16 cellular contexts compared by ENCODE assay signal in the genomic region with DNA sequence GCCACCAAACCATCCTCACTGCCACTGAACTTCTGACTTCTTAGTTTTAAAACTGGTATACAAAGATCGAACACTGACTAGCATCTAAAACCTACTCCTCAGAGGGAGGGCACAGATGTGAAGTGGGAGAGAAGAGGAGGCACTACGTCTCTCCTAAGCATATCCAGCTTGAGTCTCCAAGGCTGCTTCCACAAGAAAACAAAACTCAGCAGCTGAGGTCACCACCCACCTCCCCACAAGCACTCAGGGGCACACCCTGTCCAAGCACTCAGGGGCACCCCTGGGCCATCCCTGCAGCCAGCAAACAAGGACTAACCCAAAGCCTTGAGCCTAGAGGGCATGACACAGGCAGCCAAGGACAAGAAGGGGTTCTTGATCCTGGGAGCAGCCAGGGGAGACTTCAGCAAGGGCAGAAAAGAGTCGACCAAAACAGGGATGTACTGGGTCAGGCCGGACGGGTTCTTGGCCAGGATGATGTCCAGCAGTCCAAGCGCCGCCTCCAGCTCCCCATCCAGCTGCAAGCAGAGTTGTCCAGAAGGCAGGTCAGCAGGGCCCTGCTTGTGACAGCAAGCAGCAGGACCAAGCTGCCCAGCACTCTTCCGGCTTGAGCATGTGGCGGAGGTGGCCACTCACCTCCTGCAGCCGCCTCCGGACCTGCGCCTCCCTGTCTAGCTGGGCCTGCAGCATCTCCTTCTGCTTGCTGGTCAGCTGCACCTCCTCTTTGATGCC. TPM values are rescaled to one million over a fixed set of nuclear protein-coding genes. Genes with fewer than 3 reads are reported as not detected.
A peak's percentile ranks its signal among the peaks of the same experiment; 100 is the strongest.
DNase-seq lines count a peak whose midpoint lies in the region; ATAC-seq and TF ChIP-seq lines count a peak whose summit lies in the region.
"Had no signal": no experiment of that assay in that cellular context is flagged by ENCODE, and none has a peak within 500 bp of the region (broad histone marks: within the 10 kb centered on the region; RNA-seq: fewer than 3 reads in every experiment).

No MANE protein-coding gene starts in this region.

- peaks cover 20 to 32% of the 10 kb centered on the region in 2 donors for H3K36me3 Mint-ChIP-seq in activated naive CD4-positive, alpha-beta T cell treated with anti-CD3 and anti-CD28 coated beads, Interleukin-2, amount 50 U/mL, for 72 hours
- peaks cover 71% of the 10 kb centered on the region for H3K36me3 Mint-ChIP-seq in activated naive CD4-positive, alpha-beta T cell treated with anti-CD3 and anti-CD28 coated beads, Interleukin-2, amount 10 ng/mL, durations not matched to agents 7 days and 5 days
- peaks cover 11% of the 10 kb centered on the region for H3K36me3 Mint-ChIP-seq in T-helper 17 cell (ENCODE audit: low read depth)

- no peak overlapping the region for H3K27ac ChIP-seq in right cardiac atrium (ENCODE audit: low read length)
- H3K27ac ChIP-seq in breast epithelium: peak overlapping the region in 1 of 2 donors; percentile 50

- intact Hi-C loops in right cardiac atrium (cut with DNase I): no loop called here
- intact Hi-C loops in sciatic nerve (cut with DNase I): no loop called here
- intact Hi-C loops in breast epithelium (cut with DNase I; ENCODE audit: low total_unique reads): loop anchor here (5.0 kb wide), 1 partner anchor 312 kb away; no protein-coding TSS in a partner anchor

- H3K36me3 ChIP-seq in breast epithelium: peaks cover 36% of the 10 kb centered on the region

- no peak for TF ChIP-seq CTCF in breast epithelium (IDR thresholded peaks at IDR 0.05)

- H3K9me3 ChIP-seq in T-helper 17 cell (ENCODE audit: control insufficient read depth, low read length, poor library complexity, severe bottlenecking): no peaks in the 10 kb centered on the region
- H3K9me3 ChIP-seq in right cardiac atrium (ENCODE audit: control insufficient read depth, low read length): no peaks in the 10 kb centered on the region
- H3K9me3 ChIP-seq in breast epithelium: no peaks in the 10 kb centered on the region
- H3K9me3 ChIP-seq: MG63 had no signal

- H3K27me3 ChIP-seq in right cardiac atrium (ENCODE audit: control insufficient read depth, insufficient read depth) (no peaks in the 10 kb centered on the region), breast epithelium (no peaks in the 10 kb centered on the region)
- H3K27me3 ChIP-seq: MG63 had no signal

- H3K27me3 Mint-ChIP-seq in activated naive CD4-positive, alpha-beta T cell treated with anti-CD3 and anti-CD28 coated beads, Interleukin-2, amount 10 ng/mL, durations not matched to agents 7 days and 5 days: no peaks in the 10 kb centered on the region
- H3K27me3 Mint-ChIP-seq in T-helper 17 cell: no peaks in the 10 kb centered on the region

- H3K4me3 Mint-ChIP-seq in activated naive CD4-positive, alpha-beta T cell treated with anti-CD3 and anti-CD28 coated beads, Interleukin-2, amount 10 ng/mL, durations not matched to agents 7 days and 5 days: no peak overlapping the region
- H3K4me3 Mint-ChIP-seq in T-helper 17 cell: no peak overlapping the region

- no peak for TF ChIP-seq POLR2A in breast epithelium (IDR thresholded peaks at IDR 0.05)

- peak overlapping the region; percentile 27 to 65 for H3K27ac Mint-ChIP-seq in activated naive CD4-positive, alpha-beta T cell treated with anti-CD3 and anti-CD28 coated beads, Interleukin-2, amount 50 U/mL, for 72 hours
- H3K27ac Mint-ChIP-seq in activated naive CD4-positive, alpha-beta T cell treated with anti-CD3 and anti-CD28 coated beads, Interleukin-2, amount 10 ng/mL, durations not matched to agents 7 days and 5 days: no peak overlapping the region
- peak overlapping the region; percentile 29 for H3K27ac Mint-ChIP-seq in T-helper 17 cell

- WGBS in right cardiac atrium: 86% methylated on average over 12 of the region's 12 CpGs

- CTCF ChIA-PET in activated naive CD4-positive, alpha-beta T cell treated with anti-CD3 and anti-CD28 coated beads, Interleukin-2, amount 10 ng/mL, durations not matched to agents 7 days and 5 days (lab: Charles Lee): no interaction called here

- H3K4me1 ChIP-seq in right cardiac atrium (ENCODE audit: control insufficient read depth, insufficient read depth, low read length) (no peaks in the 10 kb centered on the region), breast epithelium (no peaks in the 10 kb centered on the region)

- no peak for ATAC-seq in activated naive CD4-positive, alpha-beta T cell treated with anti-CD3 and anti-CD28 coated beads, Interleukin-2, amount 50 U/mL, for 72 hours
- ATAC-seq in T-helper 17 cell: no peak
- ATAC-seq in right cardiac atrium: peak; percentile 22
- peak; percentile 66 for ATAC-seq in sciatic nerve
- ATAC-seq in GM21390 (IDR thresholded peaks at IDR 0.05; ENCODE audit: unreplicated experiment): no peak

- no peaks in the 10 kb centered on the region for H3K9me3 Mint-ChIP-seq in activated naive CD4-positive, alpha-beta T cell treated with anti-CD3 and anti-CD28 coated beads, Interleukin-2, amount 50 U/mL, for 72 hours
- no peaks in the 10 kb centered on the region for H3K9me3 Mint-ChIP-seq in activated naive CD4-positive, alpha-beta T cell treated with anti-CD3 and anti-CD28 coated beads, Interleukin-2, amount 10 ng/mL, durations not matched to agents 7 days and 5 days

- H3K4me1 Mint-ChIP-seq in activated naive CD4-positive, alpha-beta T cell treated with anti-CD3 and anti-CD28 coated beads, Interleukin-2, amount 10 ng/mL, durations not matched to agents 7 days and 5 days: no peaks in the 10 kb centered on the region
- H3K4me1 Mint-ChIP-seq in T-helper 17 cell: peaks cover 8% of the 10 kb centered on the region

- DNase-seq in activated naive CD4-positive, alpha-beta T cell treated with anti-CD3 and anti-CD28 coated beads, Interleukin-2, amount 50 U/mL, for 72 hours (ENCODE audit: low spot score in 2 of 2): no peak
- no peak for DNase-seq in activated naive CD4-positive, alpha-beta T cell treated with anti-CD3 and anti-CD28 coated beads, Interleukin-2, amount 10 ng/mL, durations not matched to agents 7 days and 5 days
- DNase-seq in T-helper 17 cell: no peak
- peak in 1 of 3 donors; percentile 71 for DNase-seq in right cardiac atrium
- no peak for DNase-seq in sciatic nerve (ENCODE audit: low spot score)
- no peak for DNase-seq in AML-193 (lab: John Stamatoyannopoulos, UW)
- no peak for DNase-seq in breast epithelium (ENCODE audit: low spot score in 2 of 2)
- DNase-seq: C1 segment of cervical spinal cord, DND-41, Karpas-422, MG63, NCI-H1092, NCI-H2081 treated with DMSO at 0.1 percent for 48 hours, NCI-H510A, SHP77 had no signal

- no peak overlapping the region for H3K4me3 ChIP-seq in right cardiac atrium (ENCODE audit: low read length)
- H3K4me3 ChIP-seq in breast epithelium: no peak overlapping the region
- H3K4me3 ChIP-seq: MG63 had no signal

RNA-seq across cellular contexts. Expression of a gene that starts 34.8 kb away (rescaled TPM):
- total RNA-seq in activated naive CD4-positive, alpha-beta T cell treated with anti-CD3 and anti-CD28 coated beads, Interleukin-2, amount 50 U/mL, for 72 hours: 100 to 1,000 TPM; 114 to 131 TPM
- total RNA-seq in T-helper 17 cell: 100 to 1,000 TPM; 150 to 163 TPM
- total RNA-seq in right cardiac atrium: 10 to 100 TPM; 32.9 to 41.4 (median 35.5) TPM
- 10.6 TPM for polyA plus RNA-seq in right cardiac atrium
- total RNA-seq in sciatic nerve: 82.6 TPM
- total RNA-seq in breast epithelium: 10 to 100 TPM; 50.1 to 79.6 (median 73.4) TPM

RNA-seq across cellular contexts. Expression of a gene that starts 41.2 kb away (rescaled TPM):
- 1,000 to 10,000 TPM; 4,045 to 4,525 TPM for total RNA-seq in activated naive CD4-positive, alpha-beta T cell treated with anti-CD3 and anti-CD28 coated beads, Interleukin-2, amount 50 U/mL, for 72 hours
- total RNA-seq in T-helper 17 cell: 1,000 to 10,000 TPM; 2,187 to 2,381 TPM
- 1,000 to 10,000 TPM in 1 of 4 donors, 100 to 1,000 TPM in 3; 800 to 1,173 (median 979) TPM for total RNA-seq in right cardiac atrium
- polyA plus RNA-seq in right cardiac atrium: 1,119 TPM
- 760 TPM for total RNA-seq in sciatic nerve
- total RNA-seq in breast epithelium: 1,000 to 10,000 TPM; 3,137 to 4,833 (median 3,312) TPM

RNA-seq across cellular contexts. Expression of a gene that starts 43.1 kb away (rescaled TPM):
- 10 to 100 TPM; 38.7 to 59.6 TPM for total RNA-seq in activated naive CD4-positive, alpha-beta T cell treated with anti-CD3 and anti-CD28 coated beads, Interleukin-2, amount 50 U/mL, for 72 hours
- total RNA-seq in T-helper 17 cell (10 to 100 TPM; 53.3 to 64.9 TPM), right cardiac atrium (10 to 100 TPM; 21.3 to 32.0 (median 25.2) TPM), sciatic nerve (52.2 TPM), breast epithelium (10 to 100 TPM; 23.3 to 26.8 (median 26.2) TPM)
- 20.1 TPM for polyA plus RNA-seq in right cardiac atrium

Comparison
In these comparisons a context has a peak if more than half of its experiments do, and no peak if none do; other contexts are left out.
1. ATAC-seq: peak in right cardiac atrium (2 of 2) and sciatic nerve (single experiment); none in activated naive CD4-positive, alpha-beta T cell treated with anti-CD3 and anti-CD28 coated beads, Interleukin-2, amount 50 U/mL, for 72 hours (0 of 2), T-helper 17 cell (single experiment) and GM21390 (single experiment).